16 cellular contexts compared by ENCODE assay signal in the genomic region with DNA sequence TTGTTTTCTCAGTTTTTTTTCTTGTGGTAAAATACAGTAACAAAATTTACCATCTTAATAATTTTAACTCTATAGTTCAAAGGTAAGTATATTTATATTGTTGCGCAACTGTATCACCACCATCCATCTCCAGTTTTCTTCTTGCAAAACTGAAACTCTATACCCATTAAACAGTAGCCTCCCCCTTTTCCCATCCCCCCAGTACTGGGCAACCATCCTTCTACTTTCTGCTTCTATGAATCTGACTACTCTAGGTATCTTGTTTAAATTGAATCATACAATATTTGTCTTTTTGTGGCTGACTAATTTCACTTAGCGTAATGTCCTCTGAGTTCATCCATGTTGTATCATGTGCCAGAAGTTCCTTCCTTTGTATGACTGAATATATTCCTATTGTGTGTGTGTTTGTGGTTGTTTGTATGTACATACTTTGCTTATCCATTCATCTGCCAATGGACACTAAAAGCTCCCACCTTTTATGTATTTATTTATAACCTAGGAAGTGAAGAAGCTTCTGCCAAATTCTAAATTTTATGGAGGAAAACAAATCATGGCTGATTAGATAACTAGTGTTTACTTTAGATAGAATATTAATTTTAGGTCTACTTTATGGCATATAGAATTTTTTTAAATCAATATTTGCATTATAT. TPM values are rescaled to one million over a fixed set of nuclear protein-coding genes. Genes with fewer than 3 reads are reported as not detected.
DNase-seq lines count a peak whose midpoint lies in the region; ATAC-seq, FAIRE-seq and TF ChIP-seq lines count a peak whose summit lies in the region.
"Had no signal": no experiment of that assay in that cellular context is flagged by ENCODE, and none has a peak within 500 bp of the region (broad histone marks: within the 10 kb centered on the region; RNA-seq: fewer than 3 reads in every experiment).

No MANE protein-coding gene starts in this region.

- TF ChIP-seq CTCF in AG09319 (IDR thresholded peaks at IDR 0.05; ENCODE audit: low read depth, low read length) (no peak), HCT116 (IDR thresholded peaks at IDR 0.05 in 2 of 3, conservative IDR thresholded peaks at IDR 0.05 in 1 of 3; ENCODE audit: borderline replicate concordance in 1 of 3, insufficient read depth in 1 of 3, low read depth in 2 of 3, low read length in 2 of 3) (no peak)

- no peaks in the 10 kb centered on the region for H3K27me3 ChIP-seq in HCT116 (ENCODE audit: insufficient read depth, low read length)

- DNase-seq in AG09319 (ENCODE audit: extremely low read depth, low read depth), result peak; percentile 10
- no peak for DNase-seq in HCT116 (ENCODE audit: low read depth, low spot score)
- peak; percentile 45 for DNase-seq in RCC 7860 (ENCODE audit: low spot score)
- peak; percentile 61 for DNase-seq in fibroblast of peridontal ligament (ENCODE audit: extremely low read depth)
- DNase-seq in HuH-7.5 (ENCODE audit: low spot score), result no peak
- no peak for DNase-seq in T-helper 9 cell
- no peak for DNase-seq in activated CD8-positive, alpha-beta memory T cell treated with anti-CD3 and anti-CD28 coated beads, Interleukin-2, amount 50 U/mL, for 48 hours
- DNase-seq: activated CD4-positive, CD25-positive, alpha-beta regulatory T cell treated with anti-CD3 and anti-CD28 coated beads, Interleukin-2, amount 50 U/mL, for 72 hours; HFFc6; NCI-H1105; occipital lobe; SHP77 treated with DMSO at 0.1 percent for 48 hours; stimulated activated CD4-positive, alpha-beta T cell treated with anti-CD3 and anti-CD28 coated beads, Interleukin-4, amount 100 ng/mL, for 1 hour; stimulated activated CD8-positive, alpha-beta memory T cell treated with anti-CD3 and anti-CD28 coated beads, Interleukin-4, amount 100 ng/mL, for 48 hours had no signal

- no peaks in the 10 kb centered on the region for H3K4me1 ChIP-seq in HCT116 (ENCODE audit: control insufficient read depth in 1 of 2, insufficient read depth in 2 of 2, low read length in 2 of 2)

- no peak overlapping the region for H3K4me3 ChIP-seq in HCT116 (replicated peaks in 1 of 2; ENCODE audit: low read depth in 1 of 2, low read length in 2 of 2)

- RAD21 ChIA-PET in HCT116 (lab: Charles Lee; ENCODE audit: low non-redundant PET in 1 of 2, low total read pairs in 2 of 2, uncharacterized antibody in 2 of 2, unreplicated experiment in 2 of 2), result no interaction called here

- H3K9me2 ChIP-seq in HCT116 (ENCODE audit: insufficient read depth), result no peaks in the 10 kb centered on the region

- H4K20me1 ChIP-seq in HCT116 (ENCODE audit: insufficient read depth), result no peaks in the 10 kb centered on the region

- no peaks in the 10 kb centered on the region for H3K79me2 ChIP-seq in HCT116 (ENCODE audit: insufficient read depth, low read length)

- TF ChIP-seq POLR2A in HCT116 (IDR thresholded peaks at IDR 0.05; ENCODE audit: borderline replicate concordance, extremely low read depth, insufficient read depth, insufficient read length), result no peak

- H3K9me3 ChIP-seq in HCT116 (ENCODE audit: control insufficient read depth in 1 of 2, insufficient read depth in 1 of 2, low read depth in 1 of 2, low read length in 2 of 2), result no peaks in the 10 kb centered on the region

- H2AFZ ChIP-seq in HCT116 (ENCODE audit: low read depth, low read length, poor library complexity, severe bottlenecking), result no peak overlapping the region

- intact Hi-C loops in HCT116 (cut with micrococcal nuclease), result no loop called here

- CTCF ChIA-PET in HCT116 (lab: Charles Lee), result no interaction called here

- no peak for TF ChIP-seq RAD21 in HCT116 (IDR thresholded peaks at IDR 0.05; ENCODE audit: low read depth)

- ATAC-seq in HCT116 (no peak), HG02840 (IDR thresholded peaks at IDR 0.05; ENCODE audit: low FRiP score, unreplicated experiment) (no peak)
- ATAC-seq: left lobe of liver had no signal

- H3K27ac ChIP-seq in HCT116 (ENCODE audit: low read depth, low read length), result no peak overlapping the region

- H3K36me3 ChIP-seq in HCT116 (ENCODE audit: control insufficient read depth in 1 of 2, insufficient read depth in 2 of 2, low read length in 2 of 2), result no peaks in the 10 kb centered on the region

- FAIRE-seq in RCC 7860 (lab: Jason Lieb, UNC), result no peak

- POLR2A ChIA-PET in HCT116 (lab: Charles Lee), result no interaction called here

- H3K4me2 ChIP-seq in HCT116 (ENCODE audit: low read length), result no peak overlapping the region

- no peak overlapping the region for H3K9ac ChIP-seq in HCT116 (ENCODE audit: low read length)

- BruUV-seq in HCT116 (replicated peaks; lab: Mats Ljungman, UMichigan), result no TSS peak

TF ChIP-seq in HCT116, 20 proteins besides CTCF, POLR2A, EP300 and RAD21:
- TF ChIP-seq, protein P1, sequence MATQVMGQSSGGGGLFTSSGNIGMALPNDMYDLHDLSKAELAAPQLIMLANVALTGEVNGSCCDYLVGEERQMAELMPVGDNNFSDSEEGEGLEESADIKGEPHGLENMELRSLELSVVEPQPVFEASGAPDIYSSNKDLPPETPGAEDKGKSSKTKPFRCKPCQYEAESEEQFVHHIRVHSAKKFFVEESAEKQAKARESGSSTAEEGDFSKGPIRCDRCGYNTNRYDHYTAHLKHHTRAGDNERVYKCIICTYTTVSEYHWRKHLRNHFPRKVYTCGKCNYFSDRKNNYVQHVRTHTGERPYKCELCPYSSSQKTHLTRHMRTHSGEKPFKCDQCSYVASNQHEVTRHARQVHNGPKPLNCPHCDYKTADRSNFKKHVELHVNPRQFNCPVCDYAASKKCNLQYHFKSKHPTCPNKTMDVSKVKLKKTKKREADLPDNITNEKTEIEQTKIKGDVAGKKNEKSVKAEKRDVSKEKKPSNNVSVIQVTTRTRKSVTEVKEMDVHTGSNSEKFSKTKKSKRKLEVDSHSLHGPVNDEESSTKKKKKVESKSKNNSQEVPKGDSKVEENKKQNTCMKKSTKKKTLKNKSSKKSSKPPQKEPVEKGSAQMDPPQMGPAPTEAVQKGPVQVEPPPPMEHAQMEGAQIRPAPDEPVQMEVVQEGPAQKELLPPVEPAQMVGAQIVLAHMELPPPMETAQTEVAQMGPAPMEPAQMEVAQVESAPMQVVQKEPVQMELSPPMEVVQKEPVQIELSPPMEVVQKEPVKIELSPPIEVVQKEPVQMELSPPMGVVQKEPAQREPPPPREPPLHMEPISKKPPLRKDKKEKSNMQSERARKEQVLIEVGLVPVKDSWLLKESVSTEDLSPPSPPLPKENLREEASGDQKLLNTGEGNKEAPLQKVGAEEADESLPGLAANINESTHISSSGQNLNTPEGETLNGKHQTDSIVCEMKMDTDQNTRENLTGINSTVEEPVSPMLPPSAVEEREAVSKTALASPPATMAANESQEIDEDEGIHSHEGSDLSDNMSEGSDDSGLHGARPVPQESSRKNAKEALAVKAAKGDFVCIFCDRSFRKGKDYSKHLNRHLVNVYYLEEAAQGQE (IDR thresholded peaks at IDR 0.05; ENCODE audit: low read depth), result no peak
- 0 out of 2 replicates have a peak, but pooled peaks have one; percentile 15 for TF ChIP-seq CEBPB (IDR thresholded peaks at IDR 0.05; ENCODE audit: low read depth)
TF ChIP-seq in HCT116: peak in this region for 1.

RNA-seq across cellular contexts. Expression of gene ABHD18, which starts 10.0 kb away (rescaled TPM):
- 9.7 TPM for total RNA-seq in HCT116 (2021; ENCODE audit: unreplicated experiment)
- polyA plus RNA-seq in HCT116 (2012), result 2.6 and 3.9 TPM in 2 replicates

RNA-seq across cellular contexts. Expression of gene MFSD8, which starts 10.3 kb away (rescaled TPM):
- total RNA-seq in HCT116 (2021; ENCODE audit: unreplicated experiment), result 17.1 TPM
- polyA plus RNA-seq in HCT116 (2012), result 4.0 and 6.0 TPM in 2 replicates

Comparison
In these comparisons a context has a peak if more than half of its experiments do, and no peak if none do; other contexts are left out.
1. DNase-seq: peak in AG09319 (single experiment), RCC 7860 (single experiment) and fibroblast of peridontal ligament (single experiment); none in HCT116 (single experiment), HuH-7.5 (single experiment), T-helper 9 cell (single experiment) and activated CD8-positive, alpha-beta memory T cell treated with anti-CD3 and anti-CD28 coated beads, Interleukin-2, amount 50 U/mL, for 48 hours (single experiment).